In genomic region chr3:53748512-53749271, GRCh38 we compare ENCODE assay signal across 1 cellular context.
TF ChIP-seq lines count a peak whose summit lies in the region.

No MANE protein-coding gene starts in this region.

TF ChIP-seq in H1, 55 proteins besides CTCF, POLR2A, EP300 and RAD21 (continued from another document):
- TF ChIP-seq USF2 (IDR thresholded peaks at IDR 0.05; ENCODE audit: low read length) = no peak
- TF ChIP-seq PHF8 (conservative IDR thresholded peaks at IDR 0.05; ENCODE audit: low read depth, low read length) = no peak
- no peak for TF ChIP-seq RFX5 (IDR thresholded peaks at IDR 0.05; ENCODE audit: borderline replicate concordance, low read depth, low read length)
- no peak for TF ChIP-seq SP2 (IDR thresholded peaks at IDR 0.05; ENCODE audit: low read length)
- no peak for TF ChIP-seq RNF2 (IDR thresholded peaks at IDR 0.05; ENCODE audit: borderline replicate concordance, low read depth, low read length, missing control alignments, poor library complexity, severe bottlenecking)
- no peak for TF ChIP-seq KDM4A (IDR thresholded peaks at IDR 0.05; ENCODE audit: low read depth, low read length, severe bottlenecking)
- no peak for TF ChIP-seq ZNF274 (IDR thresholded peaks at IDR 0.05; ENCODE audit: borderline replicate concordance, extremely low read depth, low read length)
- TF ChIP-seq EZH2 (IDR thresholded peaks at IDR 0.05; ENCODE audit: low read depth, low read length, severe bottlenecking) = no peak
- TF ChIP-seq SIX5 (IDR thresholded peaks at IDR 0.05; ENCODE audit: low read depth, low read length) = no peak
